ENCODE assay signal across 30 cellular contexts in genomic region chr1:229037806-229038405, GRCh38.
DNase-seq lines count a peak whose midpoint lies in the region; ATAC-seq and TF ChIP-seq lines count a peak whose summit lies in the region.
"Had no signal": no experiment of that assay in that cellular context is flagged by ENCODE, and none has a peak within 500 bp of the region (broad histone marks: within the 10 kb centered on the region; RNA-seq: fewer than 3 reads in every experiment).

No MANE protein-coding gene starts in this region.

- H3K27ac ChIP-seq in H9 (ENCODE audit: insufficient read length, low read depth, low read length) (no peak overlapping the region), trophoblast cell (ENCODE audit: low read depth, low read length) (peak overlapping the region; percentile 56)
- H3K27ac ChIP-seq: BLaER1 treated with 17β-estradiol and CSF1 and Interleukin-3, amounts not matched to agents 10 nM and 100 nM; GM23248; prostate gland; tibial artery had no signal

- peaks cover 17 to 31% of the 10 kb centered on the region in 2 experiments for H3K4me1 Mint-ChIP-seq in H9
- H3K4me1 Mint-ChIP-seq in activated naive CD8-positive, alpha-beta T cell treated with anti-CD3 and anti-CD28 coated beads, Interleukin-2, amount 50 U/mL, for 24 hours: peaks cover 36% of the 10 kb centered on the region

- H4K20me1 ChIP-seq in H9 (ENCODE audit: control insufficient read depth, insufficient read depth, insufficient read length): no peaks in the 10 kb centered on the region

- no peak overlapping the region for H4K8ac ChIP-seq in H9 (replicated peaks; ENCODE audit: insufficient read length, low read depth, low read length)
- peak overlapping the region; percentile 40 for H4K8ac ChIP-seq in trophoblast cell (ENCODE audit: low read depth, low read length)

- H3K4ac ChIP-seq in H9 (ENCODE audit: low read depth, low read length) (no peak overlapping the region), trophoblast cell (ENCODE audit: low read depth, low read length) (no peak overlapping the region)

- H4K5ac ChIP-seq in H9 (ENCODE audit: insufficient read length, low read depth, low read length): no peak overlapping the region

- no peak overlapping the region for H2BK12ac ChIP-seq in H9 (ENCODE audit: insufficient read length, low read depth, low read length)
- peak overlapping the region; percentile 59 for H2BK12ac ChIP-seq in trophoblast cell (ENCODE audit: low read length)

- H3T11ph ChIP-seq in H9 (ENCODE audit: low read length): no peak overlapping the region

- H3K27me3 ChIP-seq in H9 (ENCODE audit: insufficient read depth, low read length) (no peaks in the 10 kb centered on the region), trophoblast cell (ENCODE audit: insufficient read depth, low read length) (no peaks in the 10 kb centered on the region)
- H3K27me3 ChIP-seq: tibial artery had no signal

- peaks cover 18% of the 10 kb centered on the region for H3K27me3 Mint-ChIP-seq in H9 (ENCODE audit: low read depth)
- H3K27me3 Mint-ChIP-seq in activated naive CD8-positive, alpha-beta T cell treated with anti-CD3 and anti-CD28 coated beads, Interleukin-2, amount 50 U/mL, for 24 hours: peaks cover 14% of the 10 kb centered on the region

- H3K18ac ChIP-seq in H9 (ENCODE audit: insufficient read length, low read depth, low read length): no peak overlapping the region
- H3K18ac ChIP-seq in trophoblast cell (ENCODE audit: low read length): no peak overlapping the region

- H3K4me2 ChIP-seq in H9 (ENCODE audit: insufficient read depth, insufficient read length, low read length): no peak overlapping the region
- no peak overlapping the region for H3K4me2 ChIP-seq in trophoblast cell (ENCODE audit: low read length)

- no peaks in the 10 kb centered on the region for H3K23me2 ChIP-seq in H9 (ENCODE audit: insufficient read length, low read depth, low read length, poor library complexity, severe bottlenecking)

- H3K4me3 Mint-ChIP-seq in H9: no peak overlapping the region
- H3K4me3 Mint-ChIP-seq in activated naive CD8-positive, alpha-beta T cell treated with anti-CD3 and anti-CD28 coated beads, Interleukin-2, amount 50 U/mL, for 24 hours: no peak overlapping the region
- H3K4me3 Mint-ChIP-seq: activated naive CD8-positive, alpha-beta T cell treated with anti-CD3 and anti-CD28 coated beads, Interleukin-2, amount 10 ng/mL, durations not matched to agents 7 days and 5 days; HFFc6; naive B cell; T-helper 1 cell treated with Interleukin-12 subunit alpha and Interleukin-12 subunit beta and Interleukin-4 antibody, amounts not matched to agents 30 μg/mL and 1 μg/mL, for 36 hours had no signal

- H3K79me2 ChIP-seq in H9 (ENCODE audit: insufficient read depth, low read length): no peaks in the 10 kb centered on the region
- H3K79me2 ChIP-seq in trophoblast cell (ENCODE audit: control insufficient read depth, insufficient read depth, low read length, poor library complexity): no peaks in the 10 kb centered on the region

- H2AK5ac ChIP-seq in H9 (ENCODE audit: insufficient read length, low read length) (no peak overlapping the region), trophoblast cell (ENCODE audit: low read length) (no peak overlapping the region)

- H4K91ac ChIP-seq in H9 (ENCODE audit: insufficient read length, low read depth, low read length) (no peak overlapping the region), trophoblast cell (ENCODE audit: low read depth, low read length) (peak overlapping the region; percentile 77)

- H3K23ac ChIP-seq in H9 (ENCODE audit: insufficient read length, low read depth, low read length) (no peak overlapping the region), trophoblast cell (ENCODE audit: low read length) (no peak overlapping the region)

- H3K9me3 ChIP-seq in H9 (ENCODE audit: control insufficient read depth, low read depth, low read length) (no peaks in the 10 kb centered on the region), trophoblast cell (ENCODE audit: insufficient read depth, low read depth, low read length) (no peaks in the 10 kb centered on the region)
- H3K9me3 ChIP-seq: prostate gland, tibial artery had no signal

- no peak overlapping the region for H3K9ac ChIP-seq in H9 (ENCODE audit: extremely low read depth, insufficient read length, low read length)
- H3K9ac ChIP-seq in trophoblast cell (ENCODE audit: low read length): no peak overlapping the region
- H3K9ac ChIP-seq: BLaER1 treated with 17β-estradiol and CSF1 and Interleukin-3, amounts not matched to agents 10 nM and 100 nM; GM23248 had no signal

- no peaks in the 10 kb centered on the region for H3K36me3 ChIP-seq in trophoblast cell (ENCODE audit: control insufficient read depth in 1 of 2, insufficient read depth in 2 of 2, low read length in 2 of 2)
- H3K36me3 ChIP-seq: BLaER1 treated with 17β-estradiol and CSF1 and Interleukin-3, amounts not matched to agents 10 nM and 100 nM; prostate gland; tibial artery had no signal

- H2BK5ac ChIP-seq in H9 (ENCODE audit: insufficient read length, low read length) (no peak overlapping the region), trophoblast cell (ENCODE audit: low read depth, low read length, poor library complexity) (peak overlapping the region; percentile 72)

- no peak overlapping the region for H2BK15ac ChIP-seq in H9 (ENCODE audit: low read depth, low read length)

- peak overlapping the region in 1 of 3 experiments; percentile 63; a peak in 1 of 7 replicates for H3K27ac Mint-ChIP-seq in H9
- H3K27ac Mint-ChIP-seq in activated naive CD8-positive, alpha-beta T cell treated with anti-CD3 and anti-CD28 coated beads, Interleukin-2, amount 50 U/mL, for 24 hours: no peak overlapping the region
- H3K27ac Mint-ChIP-seq: activated naive CD8-positive, alpha-beta T cell treated with anti-CD3 and anti-CD28 coated beads, Interleukin-2, amount 10 ng/mL, durations not matched to agents 7 days and 5 days; HFFc6; T-helper 1 cell treated with Interleukin-12 subunit alpha and Interleukin-12 subunit beta and Interleukin-4 antibody, amounts not matched to agents 30 μg/mL and 1 μg/mL, for 36 hours had no signal

- no peaks in the 10 kb centered on the region; a peak in 1 of 7 replicates for H3K36me3 Mint-ChIP-seq in H9 (ENCODE audit: insufficient read depth in 1 of 3, low read depth in 3 of 3)
- H3K36me3 Mint-ChIP-seq in activated naive CD8-positive, alpha-beta T cell treated with anti-CD3 and anti-CD28 coated beads, Interleukin-2, amount 50 U/mL, for 24 hours (ENCODE audit: low read depth): no peaks in the 10 kb centered on the region

- DNase-seq in H9 (no peak), amniotic epithelial cell (ENCODE audit: low read depth) (peak; percentile 68), fibroblast of villous mesenchyme (ENCODE audit: low read depth) (peak; percentile 72), trophoblast cell (no peak)
- no peak for DNase-seq in activated naive CD8-positive, alpha-beta T cell treated with anti-CD3 and anti-CD28 coated beads, Interleukin-2, amount 50 U/mL, for 24 hours
- DNase-seq: activated CD4-positive, alpha-beta T cell treated with anti-CD3 and anti-CD28 coated beads, Interleukin-2, amount 50 U/mL, for 48 hours; activated gamma-delta T cell treated with Interleukin-2 at 50 U/mL for 16 hours; activated naive CD8-positive, alpha-beta T cell treated with anti-CD3 and anti-CD28 coated beads, Interleukin-2, amount 10 ng/mL, durations not matched to agents 7 days and 5 days; activated T-cell treated with anti-CD3 and anti-CD28 coated beads, Interleukin-2, amount 50 U/mL, for 48 hours; central memory CD4-positive, alpha-beta T cell; DMS53; GDM1; GM23248; HFFc6; hypothalamus; naive B cell; NCI-H1105; NCI-H1930; NCI-H2227 treated with DMSO at 0.1 percent for 48 hours; NCI-H526 treated with DMSO at 0.1 percent for 48 hours; Right ventricle myocardium superior; stimulated activated CD4-positive, alpha-beta T cell treated with anti-CD3 and anti-CD28 coated beads, Interleukin-15, amount 100 ng/mL, for 24 hours; stimulated activated CD4-positive, alpha-beta T cell treated with anti-CD3 and anti-CD28 coated beads, Interleukin-4, amount 100 ng/mL, for 4 hours; tibial artery had no signal

- H2BK120ac ChIP-seq in H9 (ENCODE audit: low read depth, low read length, poor library complexity, severe bottlenecking) (no peak overlapping the region), trophoblast cell (ENCODE audit: insufficient read depth, low read length, poor library complexity) (no peak overlapping the region)

- no peak overlapping the region for H2BK20ac ChIP-seq in H9 (ENCODE audit: low read depth, low read length, poor library complexity, severe bottlenecking)

- H2AFZ ChIP-seq in H9 (ENCODE audit: low read length): peak overlapping the region; percentile 87
- no peak overlapping the region for H2AFZ ChIP-seq in trophoblast cell (ENCODE audit: insufficient read depth, low read length, poor library complexity)
- H2AFZ ChIP-seq: GM23248 had no signal

- no peak for ATAC-seq in HG03045 (IDR thresholded peaks at IDR 0.05; ENCODE audit: unreplicated experiment)
- no peak for ATAC-seq in GM19452 (IDR thresholded peaks at IDR 0.05; ENCODE audit: unreplicated experiment)
- no peak for ATAC-seq in activated naive CD8-positive, alpha-beta T cell treated with anti-CD3 and anti-CD28 coated beads, Interleukin-2, amount 50 U/mL, for 24 hours
- ATAC-seq: SK-N-SH treated with all-trans-retinoic acid at 6 μM for 48 hours had no signal

- H4K12ac ChIP-seq in trophoblast cell (ENCODE audit: low read depth, low read length): no peak overlapping the region

- H3K9me3 Mint-ChIP-seq in H9: no peaks in the 10 kb centered on the region; a peak in 1 of 5 replicates
- no peaks in the 10 kb centered on the region for H3K9me3 Mint-ChIP-seq in activated naive CD8-positive, alpha-beta T cell treated with anti-CD3 and anti-CD28 coated beads, Interleukin-2, amount 50 U/mL, for 24 hours

- no peak for TF ChIP-seq CTCF in H9 (conservative IDR thresholded peaks at IDR 0.05)
- no peak for TF ChIP-seq CTCF in fibroblast of villous mesenchyme (IDR thresholded peaks at IDR 0.05; ENCODE audit: insufficient read depth, low read depth, low read length)

- no peak overlapping the region for H3K56ac ChIP-seq in H9 (ENCODE audit: insufficient read length, low read depth, low read length)

- no peak overlapping the region for H3K14ac ChIP-seq in H9 (ENCODE audit: insufficient read depth, low read length)
- H3K14ac ChIP-seq in trophoblast cell (ENCODE audit: low read length): no peak overlapping the region

- H3K4me3 ChIP-seq in fibroblast of villous mesenchyme (ENCODE audit: low read depth, low read length): no peak overlapping the region
- H3K4me3 ChIP-seq in trophoblast cell (ENCODE audit: low read depth, low read length): no peak overlapping the region
- H3K4me3 ChIP-seq: BLaER1 treated with 17β-estradiol and CSF1 and Interleukin-3, amounts not matched to agents 10 nM and 100 nM; GM23248; prostate gland; tibial artery had no signal

- WGBS in H9 (ENCODE audit: extremely low coverage, insufficient read length, low lambda C conversion rate): no CpG with 5 or more reads among the region's 4 CpGs
- no CpG with 5 or more reads among the region's 4 CpGs for WGBS in trophoblast cell (ENCODE audit: extremely low coverage, insufficient coverage, insufficient read length)

- H3K4me1 ChIP-seq in H9 (ENCODE audit: insufficient read depth, low read length) (no peaks in the 10 kb centered on the region), trophoblast cell (ENCODE audit: control insufficient read depth in 1 of 2, insufficient read depth in 2 of 2, low read length in 2 of 2) (peaks cover 2% of the 10 kb centered on the region in 2 experiments)
- H3K4me1 ChIP-seq: prostate gland, tibial artery had no signal

- H3K79me1 ChIP-seq in H9 (ENCODE audit: insufficient read depth, low read depth, low read length, poor library complexity, severe bottlenecking): no peaks in the 10 kb centered on the region
- peaks cover 4% of the 10 kb centered on the region for H3K79me1 ChIP-seq in trophoblast cell (ENCODE audit: low read length)

Comparison
In these comparisons a context has a peak if more than half of its experiments do, and no peak if none do; other contexts are left out.
1. DNase-seq: peak in amniotic epithelial cell (single experiment) and fibroblast of villous mesenchyme (single experiment); none in H9 (single experiment), trophoblast cell (0 of 2) and activated naive CD8-positive, alpha-beta T cell treated with anti-CD3 and anti-CD28 coated beads, Interleukin-2, amount 50 U/mL, for 24 hours (single experiment).